Comparison of ENCODE assay signal across 22 cellular contexts in genomic region chr3:13287833-13288232, GRCh38.
"Had no signal": no experiment of that assay in that cellular context is flagged by ENCODE, and none has a peak within 500 bp of the region (broad histone marks: within the 10 kb centered on the region; RNA-seq: fewer than 3 reads in every experiment).

No MANE protein-coding gene starts in this region.

- FAIRE-seq: keratinocyte had no signal

- H3K36me3 ChIP-seq: gastrocnemius medialis, lower lobe of right lung, ovary, spleen, suprapubic skin, transverse colon, upper lobe of right lung, uterus had no signal

- H3K27me3 ChIP-seq: dorsolateral prefrontal cortex had no signal

- H3K27ac Mint-ChIP-seq: stimulated activated naive B cell treated with anti-CD40 and anti-IgM and Interleukin-4, amounts not matched to agents 10 μg/mL and 1 μg/mL and 100 μg/mL, for 72 hours; stimulated activated naive CD8-positive, alpha-beta T cell treated with anti-CD3 and anti-CD28 coated beads, Interleukin-15, Interleukin-2, amounts not matched to agents 100 ng/mL and 50 ng/mL, for 24 hours had no signal

- ATAC-seq: gastrocnemius medialis; left ventricle myocardium superior; lower lobe of right lung; naive thymus-derived CD8-positive, alpha-beta T cell; psoas muscle; right cardiac atrium; stimulated activated naive B cell treated with anti-CD40 and anti-IgM and Interleukin-4, amounts not matched to agents 10 μg/mL and 1 μg/mL and 100 μg/mL, for 72 hours; upper lobe of right lung had no signal

- DNase-seq: effector CD4-positive, alpha-beta T cell; foreskin fibroblast; gastrocnemius medialis; head of caudate nucleus; left ventricle myocardium superior; naive thymus-derived CD8-positive, alpha-beta T cell; nephron progenitor cell; occipital lobe; ovary; psoas muscle; right cardiac atrium; stimulated activated naive B cell treated with anti-CD40 and anti-IgM and Interleukin-4, amounts not matched to agents 10 μg/mL and 1 μg/mL and 100 μg/mL, for 72 hours; transverse colon; uterus had no signal

- H3K4me3 ChIP-seq: dorsolateral prefrontal cortex, gastrocnemius medialis, lower lobe of right lung, ovary, psoas muscle, skin epidermis, spleen, suprapubic skin, transverse colon, upper lobe of right lung, uterus had no signal

- H3K9me3 ChIP-seq: gastrocnemius medialis had no signal

- H3K4me1 ChIP-seq: psoas muscle, uterus had no signal

- H3K27ac ChIP-seq: dorsolateral prefrontal cortex, gastrocnemius medialis, lower lobe of right lung, ovary, psoas muscle, skin epidermis, spleen, suprapubic skin, transverse colon, upper lobe of right lung, uterus had no signal

- H3K4me3 Mint-ChIP-seq: naive thymus-derived CD8-positive, alpha-beta T cell; nephron progenitor cell; stimulated activated naive B cell treated with anti-CD40 and anti-IgM and Interleukin-4, amounts not matched to agents 10 μg/mL and 1 μg/mL and 100 μg/mL, for 72 hours; stimulated activated naive CD8-positive, alpha-beta T cell treated with anti-CD3 and anti-CD28 coated beads, Interleukin-15, Interleukin-2, amounts not matched to agents 100 ng/mL and 50 ng/mL, for 24 hours had no signal
